8 cellular contexts compared by ENCODE assay signal in genomic region chr17:62968445-62968923, GRCh38. TPM values are rescaled to one million over a fixed set of nuclear protein-coding genes. Genes with fewer than 3 reads are reported as not detected.
DNase-seq lines count a peak whose midpoint lies in the region; ATAC-seq and TF ChIP-seq lines count a peak whose summit lies in the region.

No MANE protein-coding gene starts in this region.

- H3K56ac ChIP-seq in mesendoderm (ENCODE audit: low read length), result no peak overlapping the region

- no peak overlapping the region for H3K4ac ChIP-seq in mesendoderm (ENCODE audit: low read depth, low read length)

- ATAC-seq in GM18867 (IDR thresholded peaks at IDR 0.05; ENCODE audit: unreplicated experiment) (peak; percentile 84), HG03342 (IDR thresholded peaks at IDR 0.05; ENCODE audit: unreplicated experiment) (peak; percentile 85), activated B cell treated with CpG ODN at 0.5 μM for 24 hours (ENCODE audit: low read depth) (peak; percentile 57)
- peak; percentile 63 for ATAC-seq in stimulated activated naive CD8-positive, alpha-beta T cell treated with anti-CD3 and anti-CD28 coated beads, Interleukin-15, Interleukin-2, amounts not matched to agents 100 U/mL and 50 U/mL, for 24 hours

- no CpG with 5 or more reads among the region's 3 CpGs for WGBS in mesendoderm (ENCODE audit: extremely low coverage, insufficient coverage, low lambda C conversion rate)

- no peaks in the 10 kb centered on the region for H3K79me2 ChIP-seq in mesendoderm (ENCODE audit: control insufficient read depth, insufficient read depth, low read length)

- CTCF ChIA-PET in activated B cell treated with CpG ODN at 0.5 μM for 24 hours (lab: Charles Lee), result interaction anchor here (1.0 to 1.7 kb wide), 4 partner anchors 11 to 438 kb away, joined by 3 to 5 read pairs (median 3); no protein-coding TSS in a partner anchor

- no peak overlapping the region for H2BK15ac ChIP-seq in mesendoderm (replicated peaks; ENCODE audit: low read depth)

- peaks cover 9% of the 10 kb centered on the region for H3K4me1 ChIP-seq in effector memory CD4-positive, alpha-beta T cell (ENCODE audit: control insufficient read depth, insufficient read depth, low read length, poor library complexity, severe bottlenecking)
- H3K4me1 ChIP-seq in mesendoderm (ENCODE audit: control insufficient read depth, low read depth, low read length), result peaks cover 5% of the 10 kb centered on the region

- peak; percentile 63 for TF ChIP-seq CTCF in activated B cell treated with CpG ODN at 0.5 μM for 24 hours (IDR thresholded peaks at IDR 0.05)

- peak overlapping the region; percentile 60 for H3K4me3 Mint-ChIP-seq in activated B cell treated with CpG ODN at 0.5 μM for 24 hours

- H3K79me1 ChIP-seq in mesendoderm (ENCODE audit: low read length), result peaks cover 3% of the 10 kb centered on the region

- H3K27me3 ChIP-seq in effector memory CD4-positive, alpha-beta T cell (replicated peaks; ENCODE audit: control insufficient read depth, insufficient read depth, low read length, poor library complexity, severe bottlenecking), result no peaks in the 10 kb centered on the region
- no peaks in the 10 kb centered on the region for H3K27me3 ChIP-seq in mesendoderm (ENCODE audit: insufficient read depth, low read length, poor library complexity)

- H4K8ac ChIP-seq in mesendoderm (ENCODE audit: low read depth, low read length), result no peak overlapping the region

- no peak overlapping the region for H4K5ac ChIP-seq in mesendoderm (ENCODE audit: low read length)

- no peak overlapping the region for H3K4me3 ChIP-seq in effector memory CD4-positive, alpha-beta T cell (ENCODE audit: insufficient read depth, low read depth, low read length, poor library complexity, severe bottlenecking)
- no peak overlapping the region for H3K4me3 ChIP-seq in mesendoderm (ENCODE audit: low read length)

- H3K9me3 ChIP-seq in effector memory CD4-positive, alpha-beta T cell (ENCODE audit: control insufficient read depth, low read length), result no peaks in the 10 kb centered on the region

- no peak overlapping the region for H3K4me2 ChIP-seq in mesendoderm (ENCODE audit: low read length)

- no peaks in the 10 kb centered on the region for H3K9me3 Mint-ChIP-seq in activated B cell treated with CpG ODN at 0.5 μM for 24 hours

- no peak overlapping the region for H3K27ac ChIP-seq in effector memory CD4-positive, alpha-beta T cell (ENCODE audit: insufficient read depth, low read length, poor library complexity, severe bottlenecking)
- no peak overlapping the region for H3K27ac ChIP-seq in mesendoderm (ENCODE audit: low read depth, low read length)

- peaks cover 1% of the 10 kb centered on the region for H3K27me3 Mint-ChIP-seq in activated B cell treated with CpG ODN at 0.5 μM for 24 hours

- H2AK5ac ChIP-seq in mesendoderm (ENCODE audit: low read length), result no peak overlapping the region

- H2BK120ac ChIP-seq in mesendoderm (ENCODE audit: low read depth, low read length), result no peak overlapping the region

- H3K18ac ChIP-seq in mesendoderm (ENCODE audit: low read length), result no peak overlapping the region

- POLR2A ChIA-PET in activated B cell treated with CpG ODN at 0.5 μM for 24 hours (lab: Charles Lee), result no interaction called here

- peaks cover 3% of the 10 kb centered on the region for H3K36me3 Mint-ChIP-seq in activated B cell treated with CpG ODN at 0.5 μM for 24 hours (ENCODE audit: low read depth)

- no peak overlapping the region for H3K23ac ChIP-seq in mesendoderm (ENCODE audit: low read length)

- H3K27ac Mint-ChIP-seq in activated B cell treated with CpG ODN at 0.5 μM for 24 hours, result no peak overlapping the region

- DNase-seq in Ammon's horn (ENCODE audit: low spot score) (peak; percentile 91), NCI-H226 (peak; percentile 72), activated B cell treated with CpG ODN at 0.5 μM for 24 hours (no peak), mesendoderm (peak; percentile 92)
- peak in 2 of 3 donors; percentile 16 to 38 for DNase-seq in effector memory CD4-positive, alpha-beta T cell
- peak; percentile 28 for DNase-seq in stimulated activated naive CD8-positive, alpha-beta T cell treated with anti-CD3 and anti-CD28 coated beads, Interleukin-15, Interleukin-2, amounts not matched to agents 100 U/mL and 50 U/mL, for 24 hours

- no peaks in the 10 kb centered on the region for H3K36me3 ChIP-seq in effector memory CD4-positive, alpha-beta T cell (ENCODE audit: control insufficient read depth, insufficient read depth, low read length)
- no peaks in the 10 kb centered on the region for H3K36me3 ChIP-seq in mesendoderm (ENCODE audit: control insufficient read depth, insufficient read depth, low read length)

- H2BK5ac ChIP-seq in mesendoderm (ENCODE audit: low read length), result no peak overlapping the region

- H3K4me1 Mint-ChIP-seq in activated B cell treated with CpG ODN at 0.5 μM for 24 hours, result peaks cover 25% of the 10 kb centered on the region

- intact Hi-C loops in activated B cell treated with CpG ODN at 0.5 μM for 24 hours (cut with micrococcal nuclease), result loop anchor here (1.0 to 10.0 kb wide), 10 partner anchors 244 to 1106 kb away; partner anchors contain the start of genes BRIP1, DCAF7, MAP3K3 and METTL2A

- H3K9ac ChIP-seq in mesendoderm (ENCODE audit: low read length), result no peak overlapping the region

RNA-seq across cellular contexts. Expression of gene TANC2, which starts 2.4 kb away (rescaled TPM):
- total RNA-seq in activated B cell treated with CpG ODN at 0.5 μM for 24 hours, result 15.5 and 17.2 TPM in 2 replicates
- polyA plus RNA-seq in mesendoderm (2013, experiment 1 of 2), result 2.8 TPM
- polyA plus RNA-seq in mesendoderm (2013, experiment 2 of 2), result 3.0 TPM
